ENCODE assay signal across 27 cellular contexts in the genomic region with DNA sequence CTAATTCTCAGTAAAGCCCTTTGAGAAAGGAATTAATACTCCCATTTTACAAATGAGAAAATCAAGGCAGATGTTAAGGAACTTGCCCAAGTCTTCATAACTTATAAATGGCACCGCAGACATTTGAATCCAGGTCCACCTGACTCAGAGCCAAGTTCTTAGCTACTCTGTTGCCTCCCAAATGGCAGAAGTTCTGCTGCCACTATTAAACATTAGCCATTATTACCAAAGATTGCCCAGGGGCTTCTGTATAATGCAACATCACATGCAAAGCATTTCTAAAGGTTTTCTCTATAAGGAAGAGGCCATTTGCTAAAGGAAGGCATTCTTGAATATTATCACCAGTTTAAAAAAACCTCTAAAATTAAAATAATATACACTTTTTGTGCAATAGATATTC. TPM values are rescaled to one million over a fixed set of nuclear protein-coding genes. Genes with fewer than 3 reads are reported as not detected.
DNase-seq lines count a peak whose midpoint lies in the region; FAIRE-seq and TF ChIP-seq lines count a peak whose summit lies in the region.
"Had no signal": no experiment of that assay in that cellular context is flagged by ENCODE, and none has a peak within 500 bp of the region (broad histone marks: within the 10 kb centered on the region; RNA-seq: fewer than 3 reads in every experiment).

No MANE protein-coding gene starts in this region.

- intact Hi-C loops in stomach (cut with DNase I; ENCODE audit: low total_unique reads): loop anchor here (5.0 kb wide), 1 partner anchor 206 kb away; no protein-coding TSS in a partner anchor

- H3K27ac ChIP-seq in stomach: no peak overlapping the region
- H3K27ac ChIP-seq: BLaER1, Peyer's patch had no signal

- no peak for TF ChIP-seq EP300 in stomach (IDR thresholded peaks at IDR 0.05)

- H3K4me3 ChIP-seq in bronchial epithelial cell (ENCODE audit: low read depth, low read length): no peak overlapping the region
- no peak overlapping the region for H3K4me3 ChIP-seq in stomach
- H3K4me3 ChIP-seq: BLaER1, GM23338, HAP-1, Peyer's patch had no signal

- no peak for TF ChIP-seq POLR2A in stomach (IDR thresholded peaks at IDR 0.05)

- H3K27me3 ChIP-seq in bronchial epithelial cell (ENCODE audit: control insufficient read depth, insufficient read depth, low read length) (no peaks in the 10 kb centered on the region), stomach (no peaks in the 10 kb centered on the region)
- H3K27me3 ChIP-seq: BLaER1, Peyer's patch had no signal

- no peaks in the 10 kb centered on the region for H3K36me3 ChIP-seq in bronchial epithelial cell (ENCODE audit: control insufficient read depth, insufficient read depth, low read length)
- no peaks in the 10 kb centered on the region for H3K36me3 ChIP-seq in stomach
- H3K36me3 ChIP-seq: BLaER1, HAP-1, Peyer's patch had no signal

- no peak for FAIRE-seq in bronchial epithelial cell (lab: Jason Lieb, UNC)
- FAIRE-seq: G401.6 had no signal

- peaks cover 0 to 4% (median 0%) of the 10 kb centered on the region in 4 donors for H3K4me1 ChIP-seq in stomach
- H3K4me1 ChIP-seq: Peyer's patch had no signal

- DNase-seq in ELR (ENCODE audit: low read depth) (peak; percentile 39), M059J (ENCODE audit: low read depth) (peak; percentile 26), bronchial epithelial cell (ENCODE audit: low read depth) (peak; percentile 79), foreskin melanocyte (peak; percentile 44), DMS 273 (lab: John Stamatoyannopoulos, UW; ENCODE audit: unreplicated experiment) (no peak), stomach (no peak), NCI-H1436 treated with DMSO at 0.1 percent for 48 hours (lab: John Stamatoyannopoulos, UW) (no peak)
- DNase-seq in activated CD8-positive, alpha-beta memory T cell treated with anti-CD3 and anti-CD28 coated beads, Interleukin-2, amount 50 U/mL, for 48 hours: no peak
- DNase-seq: CD4-positive, alpha-beta T cell; COR-L47; DMS 273 treated with DMSO at 0.1 percent for 48 hours; DMS79 treated with DMSO at 0.1 percent for 48 hours; KG1; NCI-H1417; NCI-H187; NCI-H2227 treated with DMSO at 0.1 percent for 48 hours; NCI-H510A; NCI-H748 treated with DMSO at 0.1 percent for 48 hours; NK-92 treated with Interleukin-12 subunit alpha and Interleukin-12 subunit beta, amount 100 ng/mL, for 24 hours; Peyer's patch; SW 1271 had no signal

- no peaks in the 10 kb centered on the region for H3K9me3 ChIP-seq in stomach
- H3K9me3 ChIP-seq: BLaER1, HAP-1, Peyer's patch had no signal

- WGBS in stomach, 5 donors: 74 to 95% (median 88%) methylated on average over 1 of the region's 1 CpG

- TF ChIP-seq CTCF in bronchial epithelial cell (IDR thresholded peaks at IDR 0.05; ENCODE audit: insufficient read depth, low read length, severe bottlenecking) (no peak), stomach (IDR thresholded peaks at IDR 0.05) (no peak)

RNA-seq across cellular contexts. Expression of gene TPD52L3, which starts 28.3 kb away (rescaled TPM):
- total RNA-seq in M059J (2014; rRNA removed; shearing (Covaris generic)): not detected in 2 replicates
- total RNA-seq in bronchial epithelial cell (not detected in 2 replicates), stomach (not detected)
- not detected for polyA plus RNA-seq in stomach
- total RNA-seq: CD4-positive, alpha-beta T cell; GM23338; HT1080; Peyer's patch; SK-MEL-5 had no signal
- polyA plus RNA-seq: GM23338 had no signal

RNA-seq across cellular contexts. Expression of gene UHRF2, which starts 56.6 kb away (rescaled TPM):
- total RNA-seq in M059J (2014; rRNA removed; shearing (Covaris generic)): 27.6 and 37.8 TPM in 2 replicates
- total RNA-seq in bronchial epithelial cell: 40.2 and 49.5 TPM in 2 replicates
- total RNA-seq in stomach: 100 to 1,000 TPM in 1 of 5 donors, 10 to 100 TPM in 4; 42.6 to 114 (median 57.1) TPM
- polyA plus RNA-seq in stomach: 10 to 100 TPM in 2 of 3 donors, 1 to 10 TPM in 1; 9.4 to 18.4 (median 10.2) TPM

Comparison
In these comparisons a context has a peak if more than half of its experiments do, and no peak if none do; other contexts are left out.
1. DNase-seq: peak in ELR (single experiment), M059J (single experiment), bronchial epithelial cell (single experiment) and foreskin melanocyte (single experiment); none in DMS 273 (single experiment), stomach (single experiment), activated CD8-positive, alpha-beta memory T cell treated with anti-CD3 and anti-CD28 coated beads, Interleukin-2, amount 50 U/mL, for 48 hours (single experiment) and NCI-H1436 treated with DMSO at 0.1 percent for 48 hours (single experiment).